ENCODE assay signal across 18 cellular contexts in genomic region chr10:14613570-14613918, GRCh38.
"Had no signal": no experiment of that assay in that cellular context is flagged by ENCODE, and none has a peak within 500 bp of the region (broad histone marks: within the 10 kb centered on the region; RNA-seq: fewer than 3 reads in every experiment).

No MANE protein-coding gene starts in this region.

- ATAC-seq: effector memory CD8-positive, alpha-beta T cell; heart right ventricle; naive thymus-derived CD8-positive, alpha-beta T cell; T-cell had no signal

- H3K9me3 ChIP-seq: esophagus squamous epithelium, heart right ventricle, left ventricle myocardium inferior, suprapubic skin, vagina had no signal

- H3K36me3 ChIP-seq: esophagus squamous epithelium, heart right ventricle, left ventricle myocardium inferior, suprapubic skin, vagina had no signal

- H3K27me3 Mint-ChIP-seq: activated CD4-positive, alpha-beta T cell treated with anti-CD3 and anti-CD28 coated beads, Interleukin-2, amount 10 ng/mL, durations not matched to agents 7 days and 5 days; activated naive CD8-positive, alpha-beta T cell treated with anti-CD3 and anti-CD28 coated beads for 36 hours; effector memory CD8-positive, alpha-beta T cell; naive thymus-derived CD8-positive, alpha-beta T cell; T-cell had no signal

- H3K9me3 Mint-ChIP-seq: activated CD4-positive, alpha-beta T cell treated with anti-CD3 and anti-CD28 coated beads, Interleukin-2, amount 10 ng/mL, durations not matched to agents 7 days and 5 days; activated naive CD8-positive, alpha-beta T cell treated with anti-CD3 and anti-CD28 coated beads for 36 hours; effector memory CD8-positive, alpha-beta T cell; naive thymus-derived CD8-positive, alpha-beta T cell; T-cell had no signal

- H3K27me3 ChIP-seq: esophagus squamous epithelium, heart right ventricle, suprapubic skin, vagina had no signal

- H3K4me3 Mint-ChIP-seq: activated CD4-positive, alpha-beta T cell treated with anti-CD3 and anti-CD28 coated beads, Interleukin-2, amount 10 ng/mL, durations not matched to agents 7 days and 5 days; activated naive CD8-positive, alpha-beta T cell treated with anti-CD3 and anti-CD28 coated beads for 36 hours; effector memory CD8-positive, alpha-beta T cell; naive thymus-derived CD8-positive, alpha-beta T cell; T-cell had no signal

- H3K4me3 ChIP-seq: esophagus squamous epithelium, heart right ventricle, left ventricle myocardium inferior, suprapubic skin, vagina had no signal

- DNase-seq: activated CD4-positive, alpha-beta T cell treated with anti-CD3 and anti-CD28 coated beads, Interleukin-2, amount 10 ng/mL, durations not matched to agents 7 days and 5 days; activated CD4-positive, CD25-positive, alpha-beta regulatory T cell; activated CD8-positive, alpha-beta memory T cell treated with anti-CD3 and anti-CD28 coated beads, Interleukin-2, amount 50 U/mL, for 4 hours; activated naive CD8-positive, alpha-beta T cell treated with anti-CD3 and anti-CD28 coated beads for 36 hours; amniotic stem cell; effector memory CD8-positive, alpha-beta T cell; esophagus squamous epithelium; heart right ventricle; kidney glomerular epithelial cell; left ventricle myocardium inferior; mammary epithelial cell; naive thymus-derived CD8-positive, alpha-beta T cell; stimulated activated CD8-positive, alpha-beta memory T cell treated with anti-CD3 and anti-CD28 coated beads, Interleukin-4, amount 100 ng/mL, for 48 hours; stimulated activated naive CD4-positive, alpha-beta T cell treated with Interleukin-2 at 50 U/mL for 16 hours; T-cell; trophoblast cell had no signal

- H3K36me3 Mint-ChIP-seq: activated naive CD8-positive, alpha-beta T cell treated with anti-CD3 and anti-CD28 coated beads for 36 hours; naive thymus-derived CD8-positive, alpha-beta T cell; T-cell had no signal

- H3K27ac Mint-ChIP-seq: activated CD4-positive, alpha-beta T cell treated with anti-CD3 and anti-CD28 coated beads, Interleukin-2, amount 10 ng/mL, durations not matched to agents 7 days and 5 days; activated naive CD8-positive, alpha-beta T cell treated with anti-CD3 and anti-CD28 coated beads for 36 hours; effector memory CD8-positive, alpha-beta T cell; T-cell had no signal
